ENCODE assay signal across 23 cellular contexts in genomic region chr1:172517545-172517944, GRCh38.
"Had no signal": no experiment of that assay in that cellular context is flagged by ENCODE, and none has a peak within 500 bp of the region (broad histone marks: within the 10 kb centered on the region; RNA-seq: fewer than 3 reads in every experiment).

No MANE protein-coding gene starts in this region.

- H3K4me1 ChIP-seq: esophagus muscularis mucosa, gastrocnemius medialis, lower lobe of right lung had no signal

- H3K27me3 ChIP-seq: dorsolateral prefrontal cortex, esophagus muscularis mucosa, gastrocnemius medialis, heart right ventricle, left lung had no signal

- ATAC-seq: gastrocnemius medialis; heart right ventricle; left cardiac atrium; left lung; left ventricle myocardium superior; lower lobe of right lung; mucosa of descending colon; naive thymus-derived CD8-positive, alpha-beta T cell had no signal

- H3K4me3 ChIP-seq: coronary artery, dorsolateral prefrontal cortex, esophagus muscularis mucosa, gastrocnemius medialis, heart right ventricle, left lung, lower lobe of right lung, mucosa of descending colon had no signal

- H3K36me3 ChIP-seq: esophagus muscularis mucosa, gastrocnemius medialis, heart right ventricle, left lung, lower lobe of right lung had no signal

- H3K9me3 ChIP-seq: esophagus muscularis mucosa, gastrocnemius medialis, heart right ventricle, left lung, lower lobe of right lung, mucosa of descending colon had no signal

- DNase-seq: dermis blood vessel endothelial cell; dorsolateral prefrontal cortex; effector CD4-positive, alpha-beta T cell; effector memory CD4-positive, alpha-beta T cell; foreskin melanocyte; gastrocnemius medialis; glutamatergic neuron; head of caudate nucleus; heart right ventricle; hippocampal formation; left cardiac atrium; left lung; left ventricle myocardium superior; lower lobe of right lung; mesenchymal stem cell; mucosa of descending colon; naive B cell; naive thymus-derived CD8-positive, alpha-beta T cell had no signal

- FAIRE-seq: endothelial cell of umbilical vein, islet of Langerhans, keratinocyte had no signal

- H3K27ac ChIP-seq: coronary artery, dorsolateral prefrontal cortex, esophagus muscularis mucosa, gastrocnemius medialis, left lung, lower lobe of right lung had no signal
